In genomic region chr7:20503278-20503677, GRCh38 we compare ENCODE assay signal across 24 cellular contexts.
"Had no signal": no experiment of that assay in that cellular context is flagged by ENCODE, and none has a peak within 500 bp of the region (broad histone marks: within the 10 kb centered on the region; RNA-seq: fewer than 3 reads in every experiment).

No MANE protein-coding gene starts in this region.

- H3K27me3 ChIP-seq: dorsolateral prefrontal cortex, esophagus muscularis mucosa, foreskin keratinocyte, gastroesophageal sphincter, heart left ventricle, hepatocyte, left lung had no signal

- H3K36me3 ChIP-seq: esophagus muscularis mucosa, gastroesophageal sphincter, heart left ventricle, left lung, lower lobe of right lung had no signal

- ATAC-seq: foreskin keratinocyte; gastroesophageal sphincter; heart left ventricle; left cardiac atrium; left lung; left ventricle myocardium superior; lower lobe of right lung; mucosa of descending colon; naive thymus-derived CD8-positive, alpha-beta T cell had no signal

- H3K4me3 ChIP-seq: coronary artery, dorsolateral prefrontal cortex, esophagus muscularis mucosa, gastroesophageal sphincter, heart left ventricle, hepatocyte, left lung, lower lobe of right lung, mucosa of descending colon had no signal

- H3K27ac ChIP-seq: coronary artery, dorsolateral prefrontal cortex, esophagus muscularis mucosa, foreskin keratinocyte, gastroesophageal sphincter, heart left ventricle, hepatocyte, left lung, lower lobe of right lung had no signal

- H3K4me2 ChIP-seq: hepatocyte had no signal

- DNase-seq: dermis blood vessel endothelial cell; dorsolateral prefrontal cortex; effector CD4-positive, alpha-beta T cell; effector memory CD4-positive, alpha-beta T cell; foreskin keratinocyte; heart left ventricle; hypothalamus; immature natural killer cell; left cardiac atrium; left lung; left ventricle myocardium superior; lower lobe of right lung; mesenchymal stem cell; mucosa of descending colon; naive B cell; naive thymus-derived CD8-positive, alpha-beta T cell had no signal

- H3K4me1 ChIP-seq: esophagus muscularis mucosa, gastroesophageal sphincter, lower lobe of right lung had no signal

- FAIRE-seq: endothelial cell of umbilical vein, frontal cortex, islet of Langerhans, keratinocyte had no signal
